ENCODE assay signal across 8 cellular contexts in the genomic region with DNA sequence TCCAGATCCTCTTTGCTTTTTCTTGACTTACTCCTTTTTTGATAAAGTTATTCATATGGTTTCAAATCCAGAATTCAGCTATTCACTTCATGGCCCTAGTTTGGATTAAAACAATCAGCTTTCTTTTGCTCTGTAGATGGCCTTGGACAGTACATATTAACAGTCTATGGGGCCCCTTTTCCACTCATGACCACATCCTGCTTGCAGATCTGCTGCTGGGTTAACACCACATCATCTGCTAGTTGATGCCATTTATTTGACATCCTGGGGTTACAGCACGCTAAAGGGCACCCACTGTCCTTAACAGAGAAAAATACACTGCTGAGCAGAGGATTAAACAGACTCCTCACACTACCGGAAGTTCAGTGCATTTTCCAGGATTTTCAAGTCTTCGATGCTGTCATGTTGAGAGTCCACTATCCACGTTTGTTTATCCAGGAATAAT.
A peak's percentile ranks its signal among the peaks of the same experiment; 100 is the strongest.
DNase-seq lines count a peak whose midpoint lies in the region; ATAC-seq and TF ChIP-seq lines count a peak whose summit lies in the region.

No MANE protein-coding gene starts in this region.

- peak; percentile 44 to 55 for DNase-seq in activated CD4-positive, alpha-beta T cell treated with anti-CD3 and anti-CD28 coated beads, Interleukin-2, amount 50 U/mL, for 4 hours
- DNase-seq in fibroblast of mammary gland (ENCODE audit: low read depth), result peak; percentile 26
- DNase-seq in stimulated activated CD8-positive, alpha-beta memory T cell treated with anti-CD3 and anti-CD28 coated beads, Interleukin-15, amount 100 ng/mL, for 4 hours (ENCODE audit: low read depth in 2 of 2), result peak; percentile 37 to 60
- DNase-seq in NCI-H82 (lab: John Stamatoyannopoulos, UW), result no peak
- DNase-seq in putamen (ENCODE audit: low spot score), result no peak

- H3K4me3 ChIP-seq in BLaER1, result peak overlapping the region; percentile 76
- no peak overlapping the region for H3K4me3 ChIP-seq in fibroblast of mammary gland (ENCODE audit: control insufficient read depth, low read depth, low read length)

- ATAC-seq in GM19372 (IDR thresholded peaks at IDR 0.05; ENCODE audit: low read depth, unreplicated experiment) (peak; percentile 72), HG03442 (IDR thresholded peaks at IDR 0.05; ENCODE audit: unreplicated experiment) (peak; percentile 75)

- no peak for TF ChIP-seq CTCF in fibroblast of mammary gland (conservative IDR thresholded peaks at IDR 0.05; ENCODE audit: control insufficient read depth, insufficient read depth, low read depth, low read length)

- no peaks in the 10 kb centered on the region for H3K27me3 ChIP-seq in BLaER1

- H3K27ac ChIP-seq in BLaER1, result peak overlapping the region; percentile 90

- H3K4me2 ChIP-seq in BLaER1, result peak overlapping the region; percentile 70

- peaks cover 5% of the 10 kb centered on the region; the same call in 1 of the 2 replicates for H3K36me3 ChIP-seq in BLaER1

- H3K9me3 ChIP-seq in BLaER1, result peaks cover 5% of the 10 kb centered on the region; the same call in 1 of the 2 replicates

- no peaks in the 10 kb centered on the region for H4K20me1 ChIP-seq in BLaER1

- 0 out of 2 replicates have a peak overlapping the region, but pooled peaks have one; percentile 25 for H3K9ac ChIP-seq in BLaER1

- peaks cover 44% of the 10 kb centered on the region for H3K4me1 ChIP-seq in BLaER1

Comparison
In these comparisons a context has a peak if more than half of its experiments do, and no peak if none do; other contexts are left out.
1. DNase-seq: peak in activated CD4-positive, alpha-beta T cell treated with anti-CD3 and anti-CD28 coated beads, Interleukin-2, amount 50 U/mL, for 4 hours (2 of 2), fibroblast of mammary gland (single experiment) and stimulated activated CD8-positive, alpha-beta memory T cell treated with anti-CD3 and anti-CD28 coated beads, Interleukin-15, amount 100 ng/mL, for 4 hours (2 of 2); none in NCI-H82 (single experiment) and putamen (single experiment).